28 cellular contexts compared by ENCODE assay signal in genomic region chr20:39624316-39624715, GRCh38.
"Had no signal": no experiment of that assay in that cellular context is flagged by ENCODE, and none has a peak within 500 bp of the region (broad histone marks: within the 10 kb centered on the region; RNA-seq: fewer than 3 reads in every experiment).

No MANE protein-coding gene starts in this region.

- H3K9me3 Mint-ChIP-seq: mesothelial cell of epicardium; natural killer cell treated with Interleukin-12 subunit alpha and Interleukin-12 subunit beta and Interleukin-15 and Interleukin-18, amount 100 ng/mL, for 72 hours had no signal

- H3K4me3 Mint-ChIP-seq: immature natural killer cell; memory B cell; mesothelial cell of epicardium; naive B cell; natural killer cell treated with Interleukin-12 subunit alpha and Interleukin-12 subunit beta and Interleukin-15 and Interleukin-18, amount 100 ng/mL, for 72 hours; stimulated activated naive CD8-positive, alpha-beta T cell treated with anti-CD3 and anti-CD28 coated beads, Interleukin-15, amount 100 ng/mL, for 72 hours had no signal

- H3K36me3 ChIP-seq: esophagus muscularis mucosa, lower lobe of right lung, prostate gland, right atrium auricular region, suprapubic skin, transverse colon, upper lobe of right lung, uterus had no signal

- H3K9me3 ChIP-seq: esophagus muscularis mucosa, lower lobe of right lung, mucosa of descending colon, prostate gland, right atrium auricular region, suprapubic skin, transverse colon, upper lobe of right lung, uterus had no signal

- H3K27ac ChIP-seq: dorsolateral prefrontal cortex, esophagus muscularis mucosa, lower lobe of right lung, prostate gland, right atrium auricular region, suprapubic skin, transverse colon, upper lobe of right lung had no signal

- H3K4me2 ChIP-seq: smooth muscle cell had no signal

- ATAC-seq: left colon; left ventricle myocardium superior; lower lobe of right lung; mucosa of descending colon; natural killer cell treated with Interleukin-12 subunit alpha and Interleukin-12 subunit beta and Interleukin-15 and Interleukin-18, amount 100 ng/mL, for 72 hours; stimulated activated naive CD8-positive, alpha-beta T cell treated with anti-CD3 and anti-CD28 coated beads, Interleukin-15, amount 100 ng/mL, for 72 hours; upper lobe of right lung had no signal

- H3K36me3 Mint-ChIP-seq: immature natural killer cell; mesothelial cell of epicardium; naive B cell; natural killer cell treated with Interleukin-12 subunit alpha and Interleukin-12 subunit beta and Interleukin-15 and Interleukin-18, amount 100 ng/mL, for 72 hours had no signal

- H3K27ac Mint-ChIP-seq: immature natural killer cell; memory B cell; mesothelial cell of epicardium; naive B cell; natural killer cell treated with Interleukin-12 subunit alpha and Interleukin-12 subunit beta and Interleukin-15 and Interleukin-18, amount 100 ng/mL, for 72 hours; stimulated activated naive CD8-positive, alpha-beta T cell treated with anti-CD3 and anti-CD28 coated beads, Interleukin-15, amount 100 ng/mL, for 72 hours had no signal

- H3K4me3 ChIP-seq: dorsolateral prefrontal cortex, esophagus muscularis mucosa, lower lobe of right lung, mucosa of descending colon, prostate gland, right atrium auricular region, smooth muscle cell, suprapubic skin, transverse colon, upper lobe of right lung, uterus had no signal

- H3K4me1 Mint-ChIP-seq: immature natural killer cell; mesothelial cell of epicardium; naive B cell; stimulated activated naive CD8-positive, alpha-beta T cell treated with anti-CD3 and anti-CD28 coated beads, Interleukin-15, amount 100 ng/mL, for 72 hours had no signal

- H3K27me3 Mint-ChIP-seq: naive B cell; natural killer cell treated with Interleukin-12 subunit alpha and Interleukin-12 subunit beta and Interleukin-15 and Interleukin-18, amount 100 ng/mL, for 72 hours; stimulated activated naive CD8-positive, alpha-beta T cell treated with anti-CD3 and anti-CD28 coated beads, Interleukin-15, amount 100 ng/mL, for 72 hours had no signal

- H3K4me1 ChIP-seq: esophagus muscularis mucosa, lower lobe of right lung, prostate gland, right atrium auricular region, transverse colon, upper lobe of right lung, uterus had no signal

- DNase-seq: dorsolateral prefrontal cortex; effector CD4-positive, alpha-beta T cell; hypothalamus; immature natural killer cell; islet precursor cell; left colon; left ventricle myocardium superior; lower lobe of right lung; mucosa of descending colon; naive B cell; nucleus accumbens; stimulated activated CD4-positive, alpha-beta T cell treated with anti-CD3 and anti-CD28 coated beads, Interleukin-12 subunit alpha, Interleukin-12 subunit beta, amount 100 ng/mL, for 4 hours; stimulated activated CD4-positive, alpha-beta T cell treated with anti-CD3 and anti-CD28 coated beads, Interleukin-1b, Interleukin-23, amount 100 ng/mL, for 48 hours; stimulated activated CD4-positive, alpha-beta T cell treated with anti-CD3 and anti-CD28 coated beads, Interleukin-4, amount 100 ng/mL, for 1 hour; stimulated activated CD8-positive, alpha-beta memory T cell treated with anti-CD3 and anti-CD28 coated beads, Interleukin-4, amount 100 ng/mL, for 48 hours; stimulated activated naive CD4-positive, alpha-beta T cell; stimulated activated naive CD8-positive, alpha-beta T cell treated with anti-CD3 and anti-CD28 coated beads, Interleukin-15, amount 100 ng/mL, for 72 hours; transverse colon; upper lobe of right lung had no signal

- H3K27me3 ChIP-seq: esophagus muscularis mucosa, right atrium auricular region, suprapubic skin, transverse colon, upper lobe of right lung, uterus had no signal
